Comparison of ENCODE assay signal across 10 cellular contexts in genomic region chr17:31320791-31321190, GRCh38. TPM values are rescaled to one million over a fixed set of nuclear protein-coding genes. Genes with fewer than 3 reads are reported as not detected.
DNase-seq lines count a peak whose midpoint lies in the region; ATAC-seq lines count a peak whose summit lies in the region.
"Had no signal": no experiment of that assay in that cellular context is flagged by ENCODE, and none has a peak within 500 bp of the region (broad histone marks: within the 10 kb centered on the region; RNA-seq: fewer than 3 reads in every experiment).

No MANE protein-coding gene starts in this region.

- intact Hi-C loops in posterior cingulate gyrus (cut with DNase I) = loop anchor here (5.0 kb wide), 1 partner anchor 52 kb away; no protein-coding TSS in a partner anchor

- no peak overlapping the region for H3K14ac ChIP-seq in mesenchymal stem cell (ENCODE audit: low read length in 2 of 2)

- H4K91ac ChIP-seq in mesenchymal stem cell (ENCODE audit: low read length) = no peak overlapping the region

- no peak overlapping the region for H2BK5ac ChIP-seq in mesenchymal stem cell (ENCODE audit: low read depth, low read length, poor library complexity, severe bottlenecking)

- H3K4me1 Mint-ChIP-seq in activated naive CD8-positive, alpha-beta T cell treated with anti-CD3 and anti-CD28 coated beads, Interleukin-2, amount 10 ng/mL, durations not matched to agents 7 days and 5 days = peaks cover 26% of the 10 kb centered on the region

- peaks cover under 1 to 7% of the 10 kb centered on the region in 2 experiments for H3K36me3 ChIP-seq in mesenchymal stem cell (ENCODE audit: control insufficient read depth in 1 of 2, insufficient read depth in 2 of 2, low read depth in 1 of 2, low read length in 2 of 2)

- ATAC-seq in activated naive CD8-positive, alpha-beta T cell treated with anti-CD3 and anti-CD28 coated beads, Interleukin-2, amount 10 ng/mL, durations not matched to agents 7 days and 5 days (ENCODE audit: low read depth) = no peak
- ATAC-seq in GM21381 (IDR thresholded peaks at IDR 0.05; ENCODE audit: unreplicated experiment) (no peak), HG02623 (IDR thresholded peaks at IDR 0.05; ENCODE audit: unreplicated experiment) (no peak)

- H3K4me3 ChIP-seq in mesenchymal stem cell (ENCODE audit: insufficient read depth in 1 of 2, low read depth in 1 of 2, low read length in 2 of 2) = peak overlapping the region in 1 of 2 experiments; percentile 43
- H3K4me3 ChIP-seq: PC-9 had no signal

- H3K27me3 ChIP-seq in mesenchymal stem cell (ENCODE audit: control insufficient read depth in 1 of 2, insufficient read depth in 1 of 2, low read length in 2 of 2) = no peaks in the 10 kb centered on the region

- peaks cover 14% of the 10 kb centered on the region for H3K79me1 ChIP-seq in mesenchymal stem cell (replicated peaks; ENCODE audit: low read length, poor library complexity, severe bottlenecking)

- peak overlapping the region; percentile 97 for H3K27ac Mint-ChIP-seq in activated naive CD8-positive, alpha-beta T cell treated with anti-CD3 and anti-CD28 coated beads, Interleukin-2, amount 10 ng/mL, durations not matched to agents 7 days and 5 days

- no peak overlapping the region for H3K4ac ChIP-seq in mesenchymal stem cell (ENCODE audit: low read depth in 1 of 2, low read length in 2 of 2)

- H2AFZ ChIP-seq in mesenchymal stem cell (ENCODE audit: low read depth, low read length) = no peak overlapping the region
- H2AFZ ChIP-seq: PC-9 had no signal

- peaks cover 3% of the 10 kb centered on the region for H3K4me1 ChIP-seq in mesenchymal stem cell (ENCODE audit: control insufficient read depth, insufficient read depth, low read depth, low read length)

- DNase-seq in Ammon's horn (ENCODE audit: low spot score) (peak; percentile 72), HT1080 (ENCODE audit: low read depth) (peak; percentile 15), mesenchymal stem cell (peak; percentile 70), HPDE6-E6E7 (ENCODE audit: extremely low spot score) (no peak), posterior cingulate gyrus (no peak)
- DNase-seq in activated naive CD8-positive, alpha-beta T cell treated with anti-CD3 and anti-CD28 coated beads, Interleukin-2, amount 10 ng/mL, durations not matched to agents 7 days and 5 days = no peak
- DNase-seq: PC-9 had no signal

- H2BK12ac ChIP-seq in mesenchymal stem cell (ENCODE audit: low read length in 2 of 2) = no peak overlapping the region

- H3K9me3 ChIP-seq in mesenchymal stem cell (ENCODE audit: control insufficient read depth, low read length) = no peaks in the 10 kb centered on the region

- H2BK120ac ChIP-seq in mesenchymal stem cell (ENCODE audit: low read depth, low read length) = no peak overlapping the region

- no peak overlapping the region for H4K8ac ChIP-seq in mesenchymal stem cell (ENCODE audit: low read length)

- peak overlapping the region; percentile 89 for H3K4me3 Mint-ChIP-seq in activated naive CD8-positive, alpha-beta T cell treated with anti-CD3 and anti-CD28 coated beads, Interleukin-2, amount 10 ng/mL, durations not matched to agents 7 days and 5 days
- H3K4me3 Mint-ChIP-seq: brain had no signal

- H3K36me3 Mint-ChIP-seq in activated naive CD8-positive, alpha-beta T cell treated with anti-CD3 and anti-CD28 coated beads, Interleukin-2, amount 10 ng/mL, durations not matched to agents 7 days and 5 days = peaks cover 23% of the 10 kb centered on the region

- peak overlapping the region; percentile 79 for H3K9ac ChIP-seq in mesenchymal stem cell (ENCODE audit: low read length)

- H3K18ac ChIP-seq in mesenchymal stem cell (ENCODE audit: low read depth in 1 of 2, low read length in 2 of 2) = no peak overlapping the region

- H3K9me3 Mint-ChIP-seq in activated naive CD8-positive, alpha-beta T cell treated with anti-CD3 and anti-CD28 coated beads, Interleukin-2, amount 10 ng/mL, durations not matched to agents 7 days and 5 days = no peaks in the 10 kb centered on the region
- H3K9me3 Mint-ChIP-seq: brain had no signal

- H3K23ac ChIP-seq in mesenchymal stem cell (ENCODE audit: low read length in 2 of 2) = no peak overlapping the region

- H3K4me2 ChIP-seq in mesenchymal stem cell (ENCODE audit: low read length, poor library complexity, severe bottlenecking) = no peak overlapping the region
- H3K4me2 ChIP-seq: PC-9 had no signal

- H3K27ac ChIP-seq in mesenchymal stem cell (ENCODE audit: low read length, poor library complexity, severe bottlenecking) = peak overlapping the region; percentile 70
- H3K27ac ChIP-seq: PC-9 had no signal

- H3K27me3 Mint-ChIP-seq in activated naive CD8-positive, alpha-beta T cell treated with anti-CD3 and anti-CD28 coated beads, Interleukin-2, amount 10 ng/mL, durations not matched to agents 7 days and 5 days = no peaks in the 10 kb centered on the region
- H3K27me3 Mint-ChIP-seq: brain had no signal

- no peak overlapping the region for H2AK5ac ChIP-seq in mesenchymal stem cell (ENCODE audit: low read length, severe bottlenecking)

- 0% methylated on average over 1 of the region's 1 CpG for WGBS in mesenchymal stem cell

- H2BK15ac ChIP-seq in mesenchymal stem cell (ENCODE audit: low read depth, poor library complexity, severe bottlenecking) = no peak overlapping the region

- POLR2A ChIA-PET in activated naive CD8-positive, alpha-beta T cell treated with anti-CD3 and anti-CD28 coated beads, Interleukin-2, amount 10 ng/mL, durations not matched to agents 7 days and 5 days (lab: Charles Lee) = interaction anchor here (0.6 to 3.6 kb wide), 5 partner anchors 9 to 188 kb away, joined by 3 to 125 read pairs (median 12); partner anchors contain the start of gene EVI2B

RNA-seq across cellular contexts. Expression of gene EVI2A, which starts 0.6 kb away (rescaled TPM):
- 14.6 and 17.7 TPM in 2 replicates for total RNA-seq in HT1080 (2014; rRNA removed; shearing (Covaris generic))
- 14.5 and 18.2 TPM in 2 replicates for polyA plus RNA-seq in HT1080 (2015; cell fraction: cytosol; rRNA removed)
- polyA plus RNA-seq in HT1080 (2015; cell fraction: nucleus; rRNA removed) = 20.8 and 21.2 TPM in 2 replicates
- 10 to 100 TPM; 74.9 to 78.3 TPM for total RNA-seq in activated naive CD8-positive, alpha-beta T cell treated with anti-CD3 and anti-CD28 coated beads, Interleukin-2, amount 10 ng/mL, durations not matched to agents 7 days and 5 days
- 1.6 TPM for polyA plus RNA-seq in mesenchymal stem cell (2013, experiment 1 of 2)
- polyA plus RNA-seq in mesenchymal stem cell (2013, experiment 2 of 2) = 1.5 TPM
- total RNA-seq: PC-9 had no signal

RNA-seq across cellular contexts. Expression of gene EVI2B, which starts 6.9 kb away (rescaled TPM):
- total RNA-seq in HT1080 (2014; rRNA removed; shearing (Covaris generic)) = 0.47 and 0.64 TPM in 2 replicates
- 2.6 and 3.7 TPM in 2 replicates for polyA plus RNA-seq in HT1080 (2015; cell fraction: cytosol; rRNA removed)
- polyA plus RNA-seq in HT1080 (2015; cell fraction: nucleus; rRNA removed) = 4.6 TPM in 2 replicates
- total RNA-seq in activated naive CD8-positive, alpha-beta T cell treated with anti-CD3 and anti-CD28 coated beads, Interleukin-2, amount 10 ng/mL, durations not matched to agents 7 days and 5 days = 100 to 1,000 TPM in 1 of 2 experiments, 10 to 100 TPM in 1; 88.5 to 100 TPM
- polyA plus RNA-seq in mesenchymal stem cell (2013, experiment 1 of 2) = 4.1 TPM
- polyA plus RNA-seq in mesenchymal stem cell (2013, experiment 2 of 2) = 4.2 TPM
- total RNA-seq: PC-9 had no signal

RNA-seq across cellular contexts. Expression of gene OMG, which starts 23.8 kb away (rescaled TPM):
- 0.03 TPM in 1 of 2 replicates, not detected in the other for total RNA-seq in HT1080 (2014; rRNA removed; shearing (Covaris generic))
- not detected in 2 replicates for polyA plus RNA-seq in HT1080 (2015; cell fraction: cytosol; rRNA removed)
- not detected in 2 replicates for polyA plus RNA-seq in HT1080 (2015; cell fraction: nucleus; rRNA removed)
- total RNA-seq in activated naive CD8-positive, alpha-beta T cell treated with anti-CD3 and anti-CD28 coated beads, Interleukin-2, amount 10 ng/mL, durations not matched to agents 7 days and 5 days = under 1 TPM; 0.62 to 0.78 TPM
- polyA plus RNA-seq in mesenchymal stem cell (2013, experiment 1 of 2) = 2.8 TPM
- 2.5 TPM for polyA plus RNA-seq in mesenchymal stem cell (2013, experiment 2 of 2)
- total RNA-seq: PC-9 had no signal

Comparison
In these comparisons a context has a peak if more than half of its experiments do, and no peak if none do; other contexts are left out.
1. DNase-seq: peak in Ammon's horn (single experiment), HT1080 (single experiment) and mesenchymal stem cell (single experiment); none in activated naive CD8-positive, alpha-beta T cell treated with anti-CD3 and anti-CD28 coated beads, Interleukin-2, amount 10 ng/mL, durations not matched to agents 7 days and 5 days (single experiment), HPDE6-E6E7 (single experiment) and posterior cingulate gyrus (0 of 10).
2. RNA of gene EVI2B, which starts 6.9 kb away (total RNA-seq): 88.5 to 100 TPM in activated naive CD8-positive, alpha-beta T cell treated with anti-CD3 and anti-CD28 coated beads, Interleukin-2, amount 10 ng/mL, durations not matched to agents 7 days and 5 days; 0.47 to 0.64 TPM in HT1080; every median in the first group is over 10 times any median in the second.